Comparison of ENCODE assay signal across 37 cellular contexts in the genomic region with DNA sequence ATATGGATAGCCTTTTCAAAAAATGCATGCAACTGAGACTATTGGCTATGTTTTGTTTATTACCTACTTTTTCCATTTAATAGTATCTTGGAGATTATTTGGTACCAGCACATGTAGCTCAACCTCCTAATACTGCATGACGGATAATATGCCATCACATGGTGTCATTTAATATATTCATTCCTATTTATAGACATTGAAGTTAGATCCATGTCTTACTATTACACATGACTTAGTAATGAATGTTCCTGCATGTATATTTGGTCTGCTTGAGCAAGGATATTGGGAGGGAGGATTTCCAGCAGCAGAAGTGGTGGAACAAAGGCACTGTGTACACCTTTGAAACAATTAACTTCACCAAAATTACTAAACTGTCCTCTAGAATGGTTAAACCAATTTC.
"Had no signal": no experiment of that assay in that cellular context is flagged by ENCODE, and none has a peak within 500 bp of the region (broad histone marks: within the 10 kb centered on the region; RNA-seq: fewer than 3 reads in every experiment).

No MANE protein-coding gene starts in this region.

- H3K4me1 Mint-ChIP-seq: activated CD4-positive, alpha-beta memory T cell treated with anti-CD3 and anti-CD28 coated beads, Interleukin-2, amount 10 ng/mL, durations not matched to agents 7 days and 5 days; activated CD4-positive, alpha-beta T cell treated with anti-CD3 and anti-CD28 coated beads for 36 hours; activated CD4-positive, alpha-beta T cell treated with anti-CD3 and anti-CD28 coated beads, Interleukin-2, amount 10 ng/mL, durations not matched to agents 7 days and 5 days; activated CD8-positive, alpha-beta memory T cell treated with anti-CD3 and anti-CD28 coated beads, Interleukin-2, amount 10 ng/mL, durations not matched to agents 7 days and 5 days; activated naive CD4-positive, alpha-beta T cell treated with anti-CD3 and anti-CD28 coated beads, Interleukin-2, amount 10 ng/mL, durations not matched to agents 7 days and 5 days; activated naive CD4-positive, alpha-beta T cell treated with anti-CD3 and anti-CD28 coated beads, Interleukin-2, amount 50 U/mL, for 24 hours; activated naive CD8-positive, alpha-beta T cell treated with anti-CD3 and anti-CD28 coated beads, Interleukin-2, amount 50 U/mL, for 24 hours had no signal

- ATAC-seq: activated CD4-positive, alpha-beta T cell treated with anti-CD3 and anti-CD28 coated beads for 36 hours; activated CD4-positive, CD25-positive, alpha-beta regulatory T cell treated with anti-CD3 and anti-CD28 coated beads, Interleukin-2, amount 50 U/mL, for 24 hours; activated CD8-positive, alpha-beta memory T cell treated with anti-CD3 and anti-CD28 coated beads, Interleukin-2, amount 10 ng/mL, durations not matched to agents 7 days and 5 days; activated CD8-positive, alpha-beta T cell treated with anti-CD3 and anti-CD28 coated beads, Interleukin-2, amount 10 ng/mL, durations not matched to agents 7 days and 5 days; activated naive CD8-positive, alpha-beta T cell treated with anti-CD3 and anti-CD28 coated beads, Interleukin-2, amount 50 U/mL, for 24 hours; WTC11 had no signal

- H3K4me1 ChIP-seq: ascending aorta had no signal

- H3K27ac ChIP-seq: ascending aorta, cardiac muscle cell, VCaP had no signal

- H3K36me3 Mint-ChIP-seq: activated CD8-positive, alpha-beta memory T cell treated with anti-CD3 and anti-CD28 coated beads, Interleukin-2, amount 10 ng/mL, durations not matched to agents 7 days and 5 days; activated naive CD4-positive, alpha-beta T cell treated with anti-CD3 and anti-CD28 coated beads, Interleukin-2, amount 10 ng/mL, durations not matched to agents 7 days and 5 days; activated naive CD4-positive, alpha-beta T cell treated with anti-CD3 and anti-CD28 coated beads, Interleukin-2, amount 50 U/mL, for 24 hours; brain; WTC11 had no signal

- DNase-seq: activated CD4-positive, alpha-beta memory T cell treated with anti-CD3 and anti-CD28 coated beads, Interleukin-2, amount 10 ng/mL, durations not matched to agents 7 days and 5 days; activated CD4-positive, alpha-beta T cell treated with anti-CD3 and anti-CD28 coated beads for 1 hour; activated CD4-positive, alpha-beta T cell treated with anti-CD3 and anti-CD28 coated beads for 36 hours; activated CD4-positive, alpha-beta T cell treated with anti-CD3 and anti-CD28 coated beads for 48 hours; activated CD4-positive, alpha-beta T cell treated with anti-CD3 and anti-CD28 coated beads, Interleukin-2, amount 10 ng/mL, durations not matched to agents 7 days and 5 days; activated CD4-positive, alpha-beta T cell treated with anti-CD3 and anti-CD28 coated beads, Interleukin-2, amount 50 U/mL, for 48 hours; activated CD4-positive, CD25-positive, alpha-beta regulatory T cell; activated CD8-positive, alpha-beta memory T cell treated with anti-CD3 and anti-CD28 coated beads for 24 hours; activated CD8-positive, alpha-beta memory T cell treated with anti-CD3 and anti-CD28 coated beads, Interleukin-2, amount 10 ng/mL, durations not matched to agents 7 days and 5 days; activated CD8-positive, alpha-beta memory T cell treated with anti-CD3 and anti-CD28 coated beads, Interleukin-2, amount 50 U/mL, for 48 hours; activated CD8-positive, alpha-beta T cell treated with anti-CD3 and anti-CD28 coated beads, Interleukin-2, amount 10 ng/mL, durations not matched to agents 7 days and 5 days; activated effector memory CD4-positive, alpha-beta T cell treated with Interleukin-2 at 50 U/mL for 16 hours; activated gamma-delta T cell; activated naive CD4-positive, alpha-beta T cell treated with anti-CD3 and anti-CD28 coated beads, Interleukin-2, amount 10 ng/mL, durations not matched to agents 7 days and 5 days; activated naive CD4-positive, alpha-beta T cell treated with Interleukin-2 at 50 U/mL for 16 hours; activated naive CD8-positive, alpha-beta T cell treated with anti-CD3 and anti-CD28 coated beads, Interleukin-2, amount 10 ng/mL, durations not matched to agents 7 days and 5 days; activated naive CD8-positive, alpha-beta T cell treated with anti-CD3 and anti-CD28 coated beads, Interleukin-2, amount 50 U/mL, for 24 hours; activated T-cell treated with anti-CD3 and anti-CD28 coated beads, Interleukin-2, amount 50 U/mL, for 24 hours; activated T-cell treated with anti-CD3 and anti-CD28 coated beads, Interleukin-2, amount 50 U/mL, for 48 hours; amygdala; anterior cingulate cortex; caudate nucleus; SW 1271; T-helper 1 cell; T-helper 2 cell; T-helper 9 cell had no signal

- H3K4me3 Mint-ChIP-seq: activated CD4-positive, alpha-beta memory T cell treated with anti-CD3 and anti-CD28 coated beads, Interleukin-2, amount 10 ng/mL, durations not matched to agents 7 days and 5 days; activated CD4-positive, alpha-beta T cell treated with anti-CD3 and anti-CD28 coated beads for 36 hours; activated CD4-positive, alpha-beta T cell treated with anti-CD3 and anti-CD28 coated beads, Interleukin-2, amount 10 ng/mL, durations not matched to agents 7 days and 5 days; activated CD8-positive, alpha-beta memory T cell treated with anti-CD3 and anti-CD28 coated beads, Interleukin-2, amount 10 ng/mL, durations not matched to agents 7 days and 5 days; activated CD8-positive, alpha-beta T cell treated with anti-CD3 and anti-CD28 coated beads, Interleukin-2, amount 10 ng/mL, durations not matched to agents 7 days and 5 days; activated naive CD4-positive, alpha-beta T cell treated with anti-CD3 and anti-CD28 coated beads, Interleukin-2, amount 10 ng/mL, durations not matched to agents 7 days and 5 days; activated naive CD4-positive, alpha-beta T cell treated with anti-CD3 and anti-CD28 coated beads, Interleukin-2, amount 50 U/mL, for 24 hours; activated naive CD8-positive, alpha-beta T cell; activated naive CD8-positive, alpha-beta T cell treated with anti-CD3 and anti-CD28 coated beads, Interleukin-2, amount 10 ng/mL, durations not matched to agents 7 days and 5 days; activated naive CD8-positive, alpha-beta T cell treated with anti-CD3 and anti-CD28 coated beads, Interleukin-2, amount 50 U/mL, for 24 hours; activated T-cell treated with anti-CD3 and anti-CD28 coated beads, Interleukin-2, amount 50 U/mL, for 24 hours; brain; T-helper 1 cell treated with Interleukin-12 subunit alpha and Interleukin-12 subunit beta and Interleukin-4 antibody, amounts not matched to agents 30 μg/mL and 1 μg/mL, for 36 hours; T-helper 2 cell treated with Interferon-gamma antibody and Interleukin-4, amounts not matched to agents 5 μg/mL and 100 μg/mL, for 36 hours; WTC11 had no signal

- H3K9me3 ChIP-seq: ascending aorta had no signal

- H3K4me3 ChIP-seq: ascending aorta, cardiac muscle cell had no signal

- H3K27me3 Mint-ChIP-seq: activated CD4-positive, alpha-beta T cell treated with anti-CD3 and anti-CD28 coated beads for 36 hours; activated CD8-positive, alpha-beta memory T cell treated with anti-CD3 and anti-CD28 coated beads, Interleukin-2, amount 10 ng/mL, durations not matched to agents 7 days and 5 days; activated naive CD4-positive, alpha-beta T cell treated with anti-CD3 and anti-CD28 coated beads, Interleukin-2, amount 10 ng/mL, durations not matched to agents 7 days and 5 days; activated naive CD4-positive, alpha-beta T cell treated with anti-CD3 and anti-CD28 coated beads, Interleukin-2, amount 50 U/mL, for 24 hours; activated naive CD8-positive, alpha-beta T cell; activated naive CD8-positive, alpha-beta T cell treated with anti-CD3 and anti-CD28 coated beads, Interleukin-2, amount 50 U/mL, for 24 hours; activated T-cell treated with anti-CD3 and anti-CD28 coated beads, Interleukin-2, amount 50 U/mL, for 24 hours had no signal

- H3K36me3 ChIP-seq: ascending aorta, cardiac muscle cell had no signal

- H3K9me3 Mint-ChIP-seq: activated CD4-positive, alpha-beta memory T cell treated with anti-CD3 and anti-CD28 coated beads, Interleukin-2, amount 10 ng/mL, durations not matched to agents 7 days and 5 days; activated CD4-positive, alpha-beta T cell treated with anti-CD3 and anti-CD28 coated beads, Interleukin-2, amount 10 ng/mL, durations not matched to agents 7 days and 5 days; activated naive CD4-positive, alpha-beta T cell treated with anti-CD3 and anti-CD28 coated beads, Interleukin-2, amount 10 ng/mL, durations not matched to agents 7 days and 5 days; activated naive CD4-positive, alpha-beta T cell treated with anti-CD3 and anti-CD28 coated beads, Interleukin-2, amount 50 U/mL, for 24 hours; activated naive CD8-positive, alpha-beta T cell treated with anti-CD3 and anti-CD28 coated beads, Interleukin-2, amount 10 ng/mL, durations not matched to agents 7 days and 5 days; activated naive CD8-positive, alpha-beta T cell treated with anti-CD3 and anti-CD28 coated beads, Interleukin-2, amount 50 U/mL, for 24 hours; activated T-cell treated with anti-CD3 and anti-CD28 coated beads, Interleukin-2, amount 50 U/mL, for 24 hours; activated T-helper 2 cell treated with anti-CD3 and anti-CD28 coated beads, Interferon-gamma antibody, Interleukin-2, Interleukin-4, amounts not matched to agents 10 μg/mL and 5 μg/mL and 100 μg/mL, durations not matched to agents 14 hours and 24 hours and 36 hours; T-helper 1 cell treated with Interleukin-12 subunit alpha and Interleukin-12 subunit beta and Interleukin-4 antibody, amounts not matched to agents 30 μg/mL and 1 μg/mL, for 36 hours; T-helper 2 cell treated with Interferon-gamma antibody and Interleukin-4, amounts not matched to agents 5 μg/mL and 100 μg/mL, for 36 hours had no signal

- H3K27me3 ChIP-seq: ascending aorta, cardiac muscle cell had no signal

- H3K27ac Mint-ChIP-seq: activated CD4-positive, alpha-beta memory T cell treated with anti-CD3 and anti-CD28 coated beads, Interleukin-2, amount 10 ng/mL, durations not matched to agents 7 days and 5 days; activated CD4-positive, alpha-beta T cell treated with anti-CD3 and anti-CD28 coated beads for 36 hours; activated CD4-positive, alpha-beta T cell treated with anti-CD3 and anti-CD28 coated beads, Interleukin-2, amount 10 ng/mL, durations not matched to agents 7 days and 5 days; activated CD8-positive, alpha-beta memory T cell treated with anti-CD3 and anti-CD28 coated beads, Interleukin-2, amount 10 ng/mL, durations not matched to agents 7 days and 5 days; activated CD8-positive, alpha-beta T cell treated with anti-CD3 and anti-CD28 coated beads, Interleukin-2, amount 10 ng/mL, durations not matched to agents 7 days and 5 days; activated naive CD4-positive, alpha-beta T cell treated with anti-CD3 and anti-CD28 coated beads, Interleukin-2, amount 10 ng/mL, durations not matched to agents 7 days and 5 days; activated naive CD4-positive, alpha-beta T cell treated with anti-CD3 and anti-CD28 coated beads, Interleukin-2, amount 50 U/mL, for 24 hours; activated naive CD8-positive, alpha-beta T cell; activated naive CD8-positive, alpha-beta T cell treated with anti-CD3 and anti-CD28 coated beads, Interleukin-2, amount 10 ng/mL, durations not matched to agents 7 days and 5 days; activated naive CD8-positive, alpha-beta T cell treated with anti-CD3 and anti-CD28 coated beads, Interleukin-2, amount 50 U/mL, for 24 hours; activated T-cell treated with anti-CD3 and anti-CD28 coated beads, Interleukin-2, amount 50 U/mL, for 24 hours; activated T-helper 2 cell treated with anti-CD3 and anti-CD28 coated beads, Interferon-gamma antibody, Interleukin-2, Interleukin-4, amounts not matched to agents 10 μg/mL and 5 μg/mL and 100 μg/mL, durations not matched to agents 14 hours and 24 hours and 36 hours; T-helper 1 cell treated with Interleukin-12 subunit alpha and Interleukin-12 subunit beta and Interleukin-4 antibody, amounts not matched to agents 30 μg/mL and 1 μg/mL, for 36 hours; T-helper 2 cell treated with Interferon-gamma antibody and Interleukin-4, amounts not matched to agents 5 μg/mL and 100 μg/mL, for 36 hours; WTC11 had no signal
